Comparison of ENCODE assay signal across 8 cellular contexts in genomic region chr2:173151671-173152398, GRCh38.
DNase-seq lines count a peak whose midpoint lies in the region; ATAC-seq and TF ChIP-seq lines count a peak whose summit lies in the region.

No MANE protein-coding gene starts in this region.

- peaks cover 6% of the 10 kb centered on the region for H3K4me1 ChIP-seq in body of pancreas

- H3K27ac ChIP-seq in body of pancreas: no peak overlapping the region

- ATAC-seq in GM21717 (IDR thresholded peaks at IDR 0.05; ENCODE audit: unreplicated experiment) (peak; percentile 57), body of pancreas (no peak)

- WGBS in body of pancreas, 2 donors: 32 to 34% methylated on average over 3 of the region's 3 CpGs

- DNase-seq in EH (ENCODE audit: low read depth): peak; percentile 78
- peak; percentile 57 for DNase-seq in MV-4-11 (lab: John Stamatoyannopoulos, UW)
- DNase-seq in fibroblast of peridontal ligament (ENCODE audit: extremely low read depth): peak; percentile 59
- DNase-seq in SKM-1 treated with dmso at 0.1 percent for 144 hours (lab: John Stamatoyannopoulos, UW; ENCODE audit: unreplicated experiment): no peak
- no peak for DNase-seq in T1000 (lab: John Stamatoyannopoulos, UW)
- DNase-seq in NCI-H2107 (lab: John Stamatoyannopoulos, UW): no peak
- DNase-seq in body of pancreas: no peak

- intact Hi-C loops in body of pancreas (cut with DNase I): no loop called here

- H3K9me3 ChIP-seq in body of pancreas: no peaks in the 10 kb centered on the region

- H3K36me3 ChIP-seq in body of pancreas (replicated peaks in 1 of 2; ENCODE audit: insufficient read depth in 1 of 2, low read depth in 2 of 2): no peaks in the 10 kb centered on the region

- TF ChIP-seq CTCF in body of pancreas (IDR thresholded peaks at IDR 0.05): no peak

- TF ChIP-seq POLR2A in body of pancreas (IDR thresholded peaks at IDR 0.05): no peak

- no peak overlapping the region for H3K4me3 ChIP-seq in body of pancreas

- H3K27me3 ChIP-seq in body of pancreas: no peaks in the 10 kb centered on the region

Comparison
In these comparisons a context has a peak if more than half of its experiments do, and no peak if none do; other contexts are left out.
1. DNase-seq: peak in EH (single experiment), MV-4-11 (single experiment) and fibroblast of peridontal ligament (single experiment); none in SKM-1 treated with dmso at 0.1 percent for 144 hours (single experiment), T1000 (single experiment), NCI-H2107 (single experiment) and body of pancreas (0 of 4).